In the genomic region with DNA sequence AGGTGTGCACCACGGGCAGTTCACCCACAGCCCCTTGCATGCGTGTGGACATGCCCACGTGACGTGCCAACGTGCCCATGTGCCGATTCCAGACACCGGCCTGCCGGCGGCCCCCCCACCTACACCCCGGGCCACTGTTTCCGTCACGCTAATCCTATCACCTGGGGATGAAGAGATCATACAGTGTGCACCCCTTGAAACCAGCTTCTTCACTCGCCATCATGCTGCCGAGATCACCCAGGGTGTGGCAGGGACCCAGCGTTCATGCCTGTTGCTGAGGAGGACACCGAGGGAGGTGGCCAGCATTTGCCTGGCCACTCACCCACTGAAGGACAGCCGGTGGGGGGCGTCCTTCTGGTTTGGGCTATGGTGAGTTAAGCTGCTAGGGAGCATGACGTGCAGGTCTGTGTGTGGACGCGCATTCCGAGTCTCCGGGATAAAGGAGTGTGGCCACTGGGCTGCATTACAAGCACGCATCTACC, we compare ENCODE assay signal across 14 cellular contexts. TPM values are rescaled to one million over a fixed set of nuclear protein-coding genes. Genes with fewer than 3 reads are reported as not detected.
DNase-seq lines count a peak whose midpoint lies in the region; ATAC-seq and TF ChIP-seq lines count a peak whose summit lies in the region.
"Had no signal": no experiment of that assay in that cellular context is flagged by ENCODE, and none has a peak within 500 bp of the region (broad histone marks: within the 10 kb centered on the region; RNA-seq: fewer than 3 reads in every experiment).

No MANE protein-coding gene starts in this region.

- POLR2A ChIA-PET in activated CD8-positive, alpha-beta T cell treated with anti-CD3 and anti-CD28 coated beads, Interleukin-2, amount 10 ng/mL, durations not matched to agents 7 days and 5 days (lab: Charles Lee) = no interaction called here
- POLR2A ChIA-PET in activated CD8-positive, alpha-beta T cell treated with anti-CD3 and anti-CD28 coated beads for 36 hours (lab: Charles Lee) = interaction anchor here (1.0 to 1.2 kb wide), 2 partner anchors 18 to 69 kb away, joined by 4 read pairs; no protein-coding TSS in a partner anchor

- intact Hi-C loops in activated CD8-positive, alpha-beta T cell treated with anti-CD3 and anti-CD28 coated beads for 36 hours (cut with micrococcal nuclease) = no loop called here
- intact Hi-C loops in dendritic cell treated with granulocyte-macrophage colony-stimulating factor and Interleukin-4, amounts not matched to agents 40 ng/mL and 50 ng/mL, for 4 days (cut with micrococcal nuclease) = no loop called here
- intact Hi-C loops in natural killer cell (cut with micrococcal nuclease) = no loop called here

- H3K27ac Mint-ChIP-seq in activated CD8-positive, alpha-beta T cell treated with anti-CD3 and anti-CD28 coated beads, Interleukin-2, amount 10 ng/mL, durations not matched to agents 7 days and 5 days = peak overlapping the region; percentile 10
- H3K27ac Mint-ChIP-seq in activated CD8-positive, alpha-beta T cell treated with anti-CD3 and anti-CD28 coated beads for 36 hours = no peak overlapping the region
- H3K27ac Mint-ChIP-seq in dendritic cell treated with granulocyte-macrophage colony-stimulating factor and Interleukin-4, amounts not matched to agents 40 ng/mL and 50 ng/mL, for 4 days = peak overlapping the region; percentile 41
- peak overlapping the region; percentile 61 to 70 for H3K27ac Mint-ChIP-seq in natural killer cell
- H3K27ac Mint-ChIP-seq in type B pancreatic cell = peak overlapping the region; percentile 78
- H3K27ac Mint-ChIP-seq in stimulated activated naive B cell treated with anti-CD40 and anti-IgM and Interleukin-4, amounts not matched to agents 10 μg/mL and 1 μg/mL and 100 μg/mL, for 72 hours = no peak overlapping the region
- H3K27ac Mint-ChIP-seq: activated CD4-positive, alpha-beta memory T cell treated with anti-CD3 and anti-CD28 coated beads for 36 hours; activated T-helper 1 cell treated with anti-CD3 and anti-CD28 coated beads, Interleukin-12 subunit alpha, Interleukin-12 subunit beta, Interleukin-2, Interleukin-4 antibody, amounts not matched to agents 30 ng/mL and 10 ng/mL and 1 ng/mL, durations not matched to agents 14 hours and 24 hours and 36 hours had no signal

- no peak for TF ChIP-seq CTCF in activated CD8-positive, alpha-beta T cell treated with anti-CD3 and anti-CD28 coated beads for 36 hours (IDR thresholded peaks at IDR 0.05)
- TF ChIP-seq CTCF in natural killer cell (IDR thresholded peaks at IDR 0.05) (no peak), type B pancreatic cell (conservative IDR thresholded peaks at IDR 0.05) (no peak)

- H3K27me3 Mint-ChIP-seq in activated CD8-positive, alpha-beta T cell treated with anti-CD3 and anti-CD28 coated beads, Interleukin-2, amount 10 ng/mL, durations not matched to agents 7 days and 5 days (ENCODE audit: low read depth) = no peaks in the 10 kb centered on the region
- H3K27me3 Mint-ChIP-seq in activated CD8-positive, alpha-beta T cell treated with anti-CD3 and anti-CD28 coated beads for 36 hours = no peaks in the 10 kb centered on the region
- H3K27me3 Mint-ChIP-seq in dendritic cell treated with granulocyte-macrophage colony-stimulating factor and Interleukin-4, amounts not matched to agents 40 ng/mL and 50 ng/mL, for 4 days = no peaks in the 10 kb centered on the region
- no peaks in the 10 kb centered on the region for H3K27me3 Mint-ChIP-seq in natural killer cell (ENCODE audit: low read depth in 2 of 2)
- no peaks in the 10 kb centered on the region for H3K27me3 Mint-ChIP-seq in type B pancreatic cell
- no peaks in the 10 kb centered on the region for H3K27me3 Mint-ChIP-seq in stimulated activated naive B cell treated with anti-CD40 and anti-IgM and Interleukin-4, amounts not matched to agents 10 μg/mL and 1 μg/mL and 100 μg/mL, for 72 hours
- H3K27me3 Mint-ChIP-seq: activated CD4-positive, alpha-beta memory T cell treated with anti-CD3 and anti-CD28 coated beads for 36 hours had no signal

- H3K36me3 Mint-ChIP-seq in activated CD8-positive, alpha-beta T cell treated with anti-CD3 and anti-CD28 coated beads, Interleukin-2, amount 10 ng/mL, durations not matched to agents 7 days and 5 days (ENCODE audit: low read depth) = peaks cover 58% of the 10 kb centered on the region
- peaks cover 18% of the 10 kb centered on the region for H3K36me3 Mint-ChIP-seq in activated CD8-positive, alpha-beta T cell treated with anti-CD3 and anti-CD28 coated beads for 36 hours (ENCODE audit: low read depth)
- H3K36me3 Mint-ChIP-seq in dendritic cell treated with granulocyte-macrophage colony-stimulating factor and Interleukin-4, amounts not matched to agents 40 ng/mL and 50 ng/mL, for 4 days (ENCODE audit: low read depth) = peaks cover 100% of the 10 kb centered on the region
- H3K36me3 Mint-ChIP-seq in natural killer cell (no peaks in the 10 kb centered on the region), type B pancreatic cell (no peaks in the 10 kb centered on the region)
- H3K36me3 Mint-ChIP-seq in stimulated activated naive B cell treated with anti-CD40 and anti-IgM and Interleukin-4, amounts not matched to agents 10 μg/mL and 1 μg/mL and 100 μg/mL, for 72 hours = peaks cover 48 to 64% of the 10 kb centered on the region in 2 donors

- no peaks in the 10 kb centered on the region for H3K9me3 Mint-ChIP-seq in activated CD8-positive, alpha-beta T cell treated with anti-CD3 and anti-CD28 coated beads, Interleukin-2, amount 10 ng/mL, durations not matched to agents 7 days and 5 days (ENCODE audit: insufficient read depth)
- H3K9me3 Mint-ChIP-seq in activated CD8-positive, alpha-beta T cell treated with anti-CD3 and anti-CD28 coated beads for 36 hours = no peaks in the 10 kb centered on the region
- H3K9me3 Mint-ChIP-seq in dendritic cell treated with granulocyte-macrophage colony-stimulating factor and Interleukin-4, amounts not matched to agents 40 ng/mL and 50 ng/mL, for 4 days = no peaks in the 10 kb centered on the region
- H3K9me3 Mint-ChIP-seq in natural killer cell (no peaks in the 10 kb centered on the region), type B pancreatic cell (no peaks in the 10 kb centered on the region)
- H3K9me3 Mint-ChIP-seq in stimulated activated naive B cell treated with anti-CD40 and anti-IgM and Interleukin-4, amounts not matched to agents 10 μg/mL and 1 μg/mL and 100 μg/mL, for 72 hours = no peaks in the 10 kb centered on the region
- H3K9me3 Mint-ChIP-seq: activated CD4-positive, alpha-beta memory T cell treated with anti-CD3 and anti-CD28 coated beads for 36 hours; activated T-helper 1 cell treated with anti-CD3 and anti-CD28 coated beads, Interleukin-12 subunit alpha, Interleukin-12 subunit beta, Interleukin-2, Interleukin-4 antibody, amounts not matched to agents 30 ng/mL and 10 ng/mL and 1 ng/mL, durations not matched to agents 14 hours and 24 hours and 36 hours had no signal

- CTCF ChIA-PET in activated CD8-positive, alpha-beta T cell treated with anti-CD3 and anti-CD28 coated beads, Interleukin-2, amount 10 ng/mL, durations not matched to agents 7 days and 5 days (lab: Charles Lee) = interaction anchor here (1.2 kb wide), 1 partner anchor 97 kb away, joined by 3 read pairs; no protein-coding TSS in a partner anchor
- CTCF ChIA-PET in activated CD8-positive, alpha-beta T cell treated with anti-CD3 and anti-CD28 coated beads for 36 hours (lab: Charles Lee) = interaction anchor here (1.6 to 1.8 kb wide), 2 partner anchors 13 to 103 kb away, joined by 3 to 5 read pairs; no protein-coding TSS in a partner anchor

- ATAC-seq in activated CD8-positive, alpha-beta T cell treated with anti-CD3 and anti-CD28 coated beads, Interleukin-2, amount 10 ng/mL, durations not matched to agents 7 days and 5 days = no peak
- ATAC-seq in activated CD8-positive, alpha-beta T cell treated with anti-CD3 and anti-CD28 coated beads for 36 hours = no peak
- no peak for ATAC-seq in natural killer cell
- no peak for ATAC-seq in stimulated activated naive B cell treated with anti-CD40 and anti-IgM and Interleukin-4, amounts not matched to agents 10 μg/mL and 1 μg/mL and 100 μg/mL, for 72 hours (replicated peaks)

- no peak for DNase-seq in activated CD8-positive, alpha-beta T cell treated with anti-CD3 and anti-CD28 coated beads, Interleukin-2, amount 10 ng/mL, durations not matched to agents 7 days and 5 days
- DNase-seq in activated CD8-positive, alpha-beta T cell treated with anti-CD3 and anti-CD28 coated beads for 36 hours = no peak
- DNase-seq in natural killer cell (no peak), type B pancreatic cell (ENCODE audit: extremely low spot score, unreplicated experiment) (no peak), GDM1 (lab: John Stamatoyannopoulos, UW) (no peak)
- DNase-seq in activated CD4-positive, alpha-beta T cell treated with anti-CD3 and anti-CD28 coated beads for 4 hours = no peak
- no peak for DNase-seq in stimulated activated naive B cell treated with anti-CD40 and anti-IgM and Interleukin-4, amounts not matched to agents 10 μg/mL and 1 μg/mL and 100 μg/mL, for 72 hours
- DNase-seq: activated CD4-positive, alpha-beta memory T cell treated with anti-CD3 and anti-CD28 coated beads for 36 hours; amygdala; DMS53; islet precursor cell; NCI-H1417 treated with DMSO at 0.1 percent for 48 hours had no signal

- H3K4me1 Mint-ChIP-seq in activated CD8-positive, alpha-beta T cell treated with anti-CD3 and anti-CD28 coated beads, Interleukin-2, amount 10 ng/mL, durations not matched to agents 7 days and 5 days (ENCODE audit: low read depth) = no peaks in the 10 kb centered on the region
- H3K4me1 Mint-ChIP-seq in activated CD8-positive, alpha-beta T cell treated with anti-CD3 and anti-CD28 coated beads for 36 hours (ENCODE audit: low read depth) = peaks cover 2% of the 10 kb centered on the region
- H3K4me1 Mint-ChIP-seq in dendritic cell treated with granulocyte-macrophage colony-stimulating factor and Interleukin-4, amounts not matched to agents 40 ng/mL and 50 ng/mL, for 4 days (ENCODE audit: low read depth) = peaks cover 21% of the 10 kb centered on the region
- peaks cover 24 to 51% of the 10 kb centered on the region in 2 donors for H3K4me1 Mint-ChIP-seq in natural killer cell
- H3K4me1 Mint-ChIP-seq in type B pancreatic cell (ENCODE audit: unreplicated experiment) = peaks cover 15% of the 10 kb centered on the region
- H3K4me1 Mint-ChIP-seq in stimulated activated naive B cell treated with anti-CD40 and anti-IgM and Interleukin-4, amounts not matched to agents 10 μg/mL and 1 μg/mL and 100 μg/mL, for 72 hours = peaks cover 15 to 19% of the 10 kb centered on the region in 2 donors

- no peak overlapping the region for H3K4me3 Mint-ChIP-seq in activated CD8-positive, alpha-beta T cell treated with anti-CD3 and anti-CD28 coated beads, Interleukin-2, amount 10 ng/mL, durations not matched to agents 7 days and 5 days
- no peak overlapping the region for H3K4me3 Mint-ChIP-seq in activated CD8-positive, alpha-beta T cell treated with anti-CD3 and anti-CD28 coated beads for 36 hours
- H3K4me3 Mint-ChIP-seq in dendritic cell treated with granulocyte-macrophage colony-stimulating factor and Interleukin-4, amounts not matched to agents 40 ng/mL and 50 ng/mL, for 4 days = no peak overlapping the region
- H3K4me3 Mint-ChIP-seq in natural killer cell = no peak overlapping the region
- H3K4me3 Mint-ChIP-seq in type B pancreatic cell = no peak overlapping the region
- no peak overlapping the region for H3K4me3 Mint-ChIP-seq in stimulated activated naive B cell treated with anti-CD40 and anti-IgM and Interleukin-4, amounts not matched to agents 10 μg/mL and 1 μg/mL and 100 μg/mL, for 72 hours
- H3K4me3 Mint-ChIP-seq: activated CD4-positive, alpha-beta memory T cell treated with anti-CD3 and anti-CD28 coated beads for 36 hours; activated T-helper 1 cell treated with anti-CD3 and anti-CD28 coated beads, Interleukin-12 subunit alpha, Interleukin-12 subunit beta, Interleukin-2, Interleukin-4 antibody, amounts not matched to agents 30 ng/mL and 10 ng/mL and 1 ng/mL, durations not matched to agents 14 hours and 24 hours and 36 hours had no signal

RNA-seq across cellular contexts. Expression of gene CTBP1, which starts 14.1 kb away (rescaled TPM):
- 100 to 1,000 TPM; 214 to 217 TPM for total RNA-seq in activated CD8-positive, alpha-beta T cell treated with anti-CD3 and anti-CD28 coated beads, Interleukin-2, amount 10 ng/mL, durations not matched to agents 7 days and 5 days
- total RNA-seq in activated CD8-positive, alpha-beta T cell treated with anti-CD3 and anti-CD28 coated beads for 36 hours = 100 to 1,000 TPM; 136 TPM
- total RNA-seq in natural killer cell (100 to 1,000 TPM; 384 to 388 (median 388) TPM), type B pancreatic cell (ENCODE audit: low replicate concordance) (147 and 165 TPM in 2 replicates)

RNA-seq across cellular contexts. Expression of gene MAEA, which starts 54.8 kb away (rescaled TPM):
- 10 to 100 TPM; 60.3 to 65.1 TPM for total RNA-seq in activated CD8-positive, alpha-beta T cell treated with anti-CD3 and anti-CD28 coated beads, Interleukin-2, amount 10 ng/mL, durations not matched to agents 7 days and 5 days
- total RNA-seq in activated CD8-positive, alpha-beta T cell treated with anti-CD3 and anti-CD28 coated beads for 36 hours = 10 to 100 TPM; 32.3 to 37.0 TPM
- total RNA-seq in natural killer cell = 10 to 100 TPM; 63.5 to 89.2 (median 64.0) TPM
- total RNA-seq in type B pancreatic cell (ENCODE audit: low replicate concordance) = 81.5 and 98.7 TPM in 2 replicates

Comparison
In these comparisons a context has a peak if more than half of its experiments do, and no peak if none do; other contexts are left out.
1. H3K27ac Mint-ChIP-seq: peak in activated CD8-positive, alpha-beta T cell treated with anti-CD3 and anti-CD28 coated beads, Interleukin-2, amount 10 ng/mL, durations not matched to agents 7 days and 5 days (single experiment), dendritic cell treated with granulocyte-macrophage colony-stimulating factor and Interleukin-4, amounts not matched to agents 40 ng/mL and 50 ng/mL, for 4 days (single experiment), natural killer cell (2 of 2) and type B pancreatic cell (single experiment); none in activated CD8-positive, alpha-beta T cell treated with anti-CD3 and anti-CD28 coated beads for 36 hours (single experiment) and stimulated activated naive B cell treated with anti-CD40 and anti-IgM and Interleukin-4, amounts not matched to agents 10 μg/mL and 1 μg/mL and 100 μg/mL, for 72 hours (single experiment).